1 cellular context compared by ENCODE assay signal in the genomic region with DNA sequence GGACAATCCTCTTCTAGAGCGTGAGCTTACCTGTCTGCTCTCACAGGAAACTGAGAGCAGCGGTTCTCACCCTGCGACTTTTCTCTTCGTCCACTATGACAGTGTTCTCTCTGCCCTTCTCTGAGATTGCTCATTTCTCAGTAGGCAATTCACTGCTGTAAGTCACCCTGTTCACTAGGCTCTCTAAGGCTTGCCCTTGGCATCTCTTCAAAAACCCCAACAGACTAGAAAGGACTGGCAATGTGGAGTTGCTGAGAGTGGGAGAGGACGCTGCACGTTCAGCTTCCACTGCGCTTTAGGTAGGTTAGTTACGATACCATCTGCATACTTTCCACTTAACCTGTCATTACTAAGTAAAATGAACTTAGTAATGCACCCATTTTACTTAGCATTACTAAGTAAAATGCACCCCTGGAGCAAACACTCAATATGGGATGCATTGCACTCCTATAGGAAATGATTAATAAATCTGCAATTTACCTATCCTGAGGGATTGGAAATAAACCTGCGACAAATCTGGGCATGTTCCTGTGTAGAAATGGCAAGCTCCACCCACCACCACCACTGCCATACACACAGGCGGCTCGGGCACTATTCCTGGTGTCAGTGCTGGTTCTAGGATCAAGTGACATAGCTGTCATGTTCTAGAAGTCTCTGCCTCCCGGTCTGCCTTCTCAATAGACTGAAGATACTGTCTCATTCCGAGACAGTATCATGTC.
TF ChIP-seq lines count a peak whose summit lies in the region.

No MANE protein-coding gene starts in this region.

TF ChIP-seq in GM12878, 131 proteins besides CTCF, POLR2A, EP300 and RAD21:
- TF ChIP-seq SKIL (IDR thresholded peaks at IDR 0.05; ENCODE audit: low read depth, poor library complexity, severe bottlenecking) (no peak), TCF12 (IDR thresholded peaks at IDR 0.05; ENCODE audit: low read depth, low read length) (no peak), IKZF2 (IDR thresholded peaks at IDR 0.05) (no peak), CHD2 (IDR thresholded peaks at IDR 0.05; ENCODE audit: borderline replicate concordance, low read depth, low read length) (no peak), SMARCA5 (IDR thresholded peaks at IDR 0.05) (no peak), ATF3 (IDR thresholded peaks at IDR 0.05; ENCODE audit: borderline replicate concordance, extremely low read depth, low read depth, low read length) (no peak)
